Comparison of ENCODE assay signal across 1 cellular context in genomic region chr12:109533487-109533740, GRCh38.
TF ChIP-seq lines count a peak whose summit lies in the region.

No MANE protein-coding gene starts in this region.

TF ChIP-seq in GM23338, 12 proteins besides CTCF, POLR2A, EP300 and RAD21 (continued from another document):
- TF ChIP-seq, protein P1, sequence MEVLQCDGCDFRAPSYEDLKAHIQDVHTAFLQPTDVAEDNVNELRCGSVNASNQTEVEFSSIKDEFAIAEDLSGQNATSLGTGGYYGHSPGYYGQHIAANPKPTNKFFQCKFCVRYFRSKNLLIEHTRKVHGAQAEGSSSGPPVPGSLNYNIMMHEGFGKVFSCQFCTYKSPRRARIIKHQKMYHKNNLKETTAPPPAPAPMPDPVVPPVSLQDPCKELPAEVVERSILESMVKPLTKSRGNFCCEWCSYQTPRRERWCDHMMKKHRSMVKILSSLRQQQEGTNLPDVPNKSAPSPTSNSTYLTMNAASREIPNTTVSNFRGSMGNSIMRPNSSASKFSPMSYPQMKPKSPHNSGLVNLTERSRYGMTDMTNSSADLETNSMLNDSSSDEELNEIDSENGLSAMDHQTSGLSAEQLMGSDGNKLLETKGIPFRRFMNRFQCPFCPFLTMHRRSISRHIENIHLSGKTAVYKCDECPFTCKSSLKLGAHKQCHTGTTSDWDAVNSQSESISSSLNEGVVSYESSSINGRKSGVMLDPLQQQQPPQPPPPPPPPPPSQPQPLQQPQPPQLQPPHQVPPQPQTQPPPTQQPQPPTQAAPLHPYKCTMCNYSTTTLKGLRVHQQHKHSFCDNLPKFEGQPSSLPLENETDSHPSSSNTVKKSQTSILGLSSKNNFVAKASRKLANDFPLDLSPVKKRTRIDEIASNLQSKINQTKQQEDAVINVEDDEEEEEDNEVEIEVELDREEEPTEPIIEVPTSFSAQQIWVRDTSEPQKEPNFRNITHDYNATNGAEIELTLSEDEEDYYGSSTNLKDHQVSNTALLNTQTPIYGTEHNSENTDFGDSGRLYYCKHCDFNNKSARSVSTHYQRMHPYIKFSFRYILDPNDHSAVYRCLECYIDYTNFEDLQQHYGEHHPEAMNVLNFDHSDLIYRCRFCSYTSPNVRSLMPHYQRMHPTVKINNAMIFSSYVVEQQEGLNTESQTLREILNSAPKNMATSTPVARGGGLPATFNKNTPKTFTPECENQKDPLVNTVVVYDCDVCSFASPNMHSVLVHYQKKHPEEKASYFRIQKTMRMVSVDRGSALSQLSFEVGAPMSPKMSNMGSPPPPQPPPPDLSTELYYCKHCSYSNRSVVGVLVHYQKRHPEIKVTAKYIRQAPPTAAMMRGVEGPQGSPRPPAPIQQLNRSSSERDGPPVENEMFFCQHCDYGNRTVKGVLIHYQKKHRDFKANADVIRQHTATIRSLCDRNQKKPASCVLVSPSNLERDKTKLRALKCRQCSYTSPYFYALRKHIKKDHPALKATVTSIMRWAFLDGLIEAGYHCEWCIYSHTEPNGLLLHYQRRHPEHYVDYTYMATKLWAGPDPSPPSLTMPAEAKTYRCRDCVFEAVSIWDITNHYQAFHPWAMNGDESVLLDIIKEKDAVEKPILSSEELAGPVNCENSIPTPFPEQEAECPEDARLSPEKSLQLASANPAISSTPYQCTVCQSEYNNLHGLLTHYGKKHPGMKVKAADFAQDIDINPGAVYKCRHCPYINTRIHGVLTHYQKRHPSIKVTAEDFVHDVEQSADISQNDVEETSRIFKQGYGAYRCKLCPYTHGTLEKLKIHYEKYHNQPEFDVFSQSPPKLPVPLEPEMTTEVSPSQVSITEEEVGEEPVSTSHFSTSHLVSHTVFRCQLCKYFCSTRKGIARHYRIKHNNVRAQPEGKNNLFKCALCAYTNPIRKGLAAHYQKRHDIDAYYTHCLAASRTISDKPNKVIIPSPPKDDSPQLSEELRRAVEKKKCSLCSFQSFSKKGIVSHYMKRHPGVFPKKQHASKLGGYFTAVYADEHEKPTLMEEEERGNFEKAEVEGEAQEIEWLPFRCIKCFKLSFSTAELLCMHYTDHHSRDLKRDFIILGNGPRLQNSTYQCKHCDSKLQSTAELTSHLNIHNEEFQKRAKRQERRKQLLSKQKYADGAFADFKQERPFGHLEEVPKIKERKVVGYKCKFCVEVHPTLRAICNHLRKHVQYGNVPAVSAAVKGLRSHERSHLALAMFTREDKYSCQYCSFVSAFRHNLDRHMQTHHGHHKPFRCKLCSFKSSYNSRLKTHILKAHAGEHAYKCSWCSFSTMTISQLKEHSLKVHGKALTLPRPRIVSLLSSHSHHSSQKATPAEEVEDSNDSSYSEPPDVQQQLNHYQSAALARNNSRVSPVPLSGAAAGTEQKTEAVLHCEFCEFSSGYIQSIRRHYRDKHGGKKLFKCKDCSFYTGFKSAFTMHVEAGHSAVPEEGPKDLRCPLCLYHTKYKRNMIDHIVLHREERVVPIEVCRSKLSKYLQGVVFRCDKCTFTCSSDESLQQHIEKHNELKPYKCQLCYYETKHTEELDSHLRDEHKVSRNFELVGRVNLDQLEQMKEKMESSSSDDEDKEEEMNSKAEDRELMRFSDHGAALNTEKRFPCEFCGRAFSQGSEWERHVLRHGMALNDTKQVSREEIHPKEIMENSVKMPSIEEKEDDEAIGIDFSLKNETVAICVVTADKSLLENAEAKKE (CRISPR knock-in tag; IDR thresholded peaks at IDR 0.05) = no peak
- TF ChIP-seq, protein P2, sequence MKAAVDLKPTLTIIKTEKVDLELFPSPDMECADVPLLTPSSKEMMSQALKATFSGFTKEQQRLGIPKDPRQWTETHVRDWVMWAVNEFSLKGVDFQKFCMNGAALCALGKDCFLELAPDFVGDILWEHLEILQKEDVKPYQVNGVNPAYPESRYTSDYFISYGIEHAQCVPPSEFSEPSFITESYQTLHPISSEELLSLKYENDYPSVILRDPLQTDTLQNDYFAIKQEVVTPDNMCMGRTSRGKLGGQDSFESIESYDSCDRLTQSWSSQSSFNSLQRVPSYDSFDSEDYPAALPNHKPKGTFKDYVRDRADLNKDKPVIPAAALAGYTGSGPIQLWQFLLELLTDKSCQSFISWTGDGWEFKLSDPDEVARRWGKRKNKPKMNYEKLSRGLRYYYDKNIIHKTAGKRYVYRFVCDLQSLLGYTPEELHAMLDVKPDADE (IDR thresholded peaks at IDR 0.05) = no peak
- TF ChIP-seq STAT1 (IDR thresholded peaks at IDR 0.05; ENCODE audit: unreplicated experiment) (no peak), NANOG (IDR thresholded peaks at IDR 0.05; ENCODE audit: borderline replicate concordance) (no peak), EZH2 (IDR thresholded peaks at IDR 0.05; ENCODE audit: low read depth, unreplicated experiment) (no peak), POLR2AphosphoS5 (IDR thresholded peaks at IDR 0.05; ENCODE audit: low read depth) (no peak), CREB1 (CRISPR knock-in tag; IDR thresholded peaks at IDR 0.05; ENCODE audit: low read depth) (no peak)
